ENCODE assay signal across 22 cellular contexts in the genomic region with DNA sequence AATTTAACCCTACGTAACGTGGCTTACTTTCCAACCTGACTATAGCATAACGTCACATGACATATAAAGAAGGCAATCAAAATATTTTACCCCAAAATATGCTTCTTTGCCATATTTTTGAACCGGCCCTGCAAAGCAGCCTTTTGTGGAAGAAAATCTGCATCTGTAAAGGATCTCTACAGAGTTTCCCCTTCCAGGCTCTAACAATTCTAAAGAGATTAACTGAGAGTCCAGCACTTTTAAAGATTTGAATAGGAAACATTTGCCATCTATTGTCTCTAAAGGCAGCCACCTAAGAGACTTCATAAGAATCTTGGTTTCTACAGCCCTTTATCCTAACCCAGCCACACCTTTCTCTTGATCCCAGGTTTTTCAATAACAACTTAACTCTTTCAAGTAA.
"Had no signal": no experiment of that assay in that cellular context is flagged by ENCODE, and none has a peak within 500 bp of the region (broad histone marks: within the 10 kb centered on the region; RNA-seq: fewer than 3 reads in every experiment).

No MANE protein-coding gene starts in this region.

- H3K9me3 ChIP-seq: ascending aorta, testis had no signal

- ATAC-seq: activated CD8-positive, alpha-beta memory T cell treated with anti-CD3 and anti-CD28 coated beads, Interleukin-2, amount 10 ng/mL, durations not matched to agents 7 days and 5 days; natural killer cell; sciatic nerve; stimulated activated effector memory CD8-positive, alpha-beta T cell treated with anti-CD3 and anti-CD28 coated beads, Interleukin-12 subunit alpha, Interleukin-12 subunit beta, amount 100 ng/mL, for 72 hours had no signal

- H3K4me3 ChIP-seq: ascending aorta, coronary artery, smooth muscle cell, testis had no signal

- H3K27ac Mint-ChIP-seq: activated CD4-positive, alpha-beta memory T cell treated with anti-CD3 and anti-CD28 coated beads, Interleukin-2, amount 10 ng/mL, durations not matched to agents 7 days and 5 days; activated CD8-positive, alpha-beta memory T cell treated with anti-CD3 and anti-CD28 coated beads, Interleukin-2, amount 10 ng/mL, durations not matched to agents 7 days and 5 days; activated T-helper 2 cell treated with anti-CD3 and anti-CD28 coated beads, Interferon-gamma antibody, Interleukin-2, Interleukin-4, amounts not matched to agents 10 μg/mL and 5 μg/mL and 100 μg/mL, durations not matched to agents 14 hours and 24 hours and 36 hours; natural killer cell; stimulated activated effector memory CD8-positive, alpha-beta T cell treated with anti-CD3 and anti-CD28 coated beads, Interleukin-12 subunit alpha, Interleukin-12 subunit beta, amount 100 ng/mL, for 72 hours; T-helper 2 cell treated with Interferon-gamma antibody and Interleukin-4, amounts not matched to agents 5 μg/mL and 100 μg/mL, for 36 hours; type B pancreatic cell had no signal

- DNase-seq: activated B cell treated with CpG ODN at 0.5 μM for 24 hours; activated CD4-positive, alpha-beta memory T cell treated with anti-CD3 and anti-CD28 coated beads, Interleukin-2, amount 10 ng/mL, durations not matched to agents 7 days and 5 days; activated CD4-positive, alpha-beta T cell treated with anti-CD3 and anti-CD28 coated beads for 4 hours; activated CD8-positive, alpha-beta memory T cell treated with anti-CD3 and anti-CD28 coated beads, Interleukin-2, amount 10 ng/mL, durations not matched to agents 7 days and 5 days; activated naive CD4-positive, alpha-beta T cell treated with anti-CD3 and anti-CD28 coated beads, Interleukin-2, amount 50 U/mL, for 16 hours; erythroblast; head of caudate nucleus; immature natural killer cell; mesendoderm; natural killer cell; stimulated activated CD4-positive, alpha-beta T cell treated with anti-CD3 and anti-CD28 coated beads, Interleukin-4, amount 100 ng/mL, for 24 hours; SW 1271; testis had no signal

- H3K36me3 ChIP-seq: ascending aorta had no signal

- H3K4me1 Mint-ChIP-seq: activated CD4-positive, alpha-beta memory T cell treated with anti-CD3 and anti-CD28 coated beads, Interleukin-2, amount 10 ng/mL, durations not matched to agents 7 days and 5 days had no signal

- H3K4me3 Mint-ChIP-seq: activated B cell treated with CpG ODN at 0.5 μM for 24 hours; activated CD4-positive, alpha-beta memory T cell treated with anti-CD3 and anti-CD28 coated beads, Interleukin-2, amount 10 ng/mL, durations not matched to agents 7 days and 5 days; activated CD8-positive, alpha-beta memory T cell treated with anti-CD3 and anti-CD28 coated beads, Interleukin-2, amount 10 ng/mL, durations not matched to agents 7 days and 5 days; immature natural killer cell; natural killer cell; stimulated activated effector memory CD8-positive, alpha-beta T cell treated with anti-CD3 and anti-CD28 coated beads, Interleukin-12 subunit alpha, Interleukin-12 subunit beta, amount 100 ng/mL, for 72 hours; T-helper 2 cell treated with Interferon-gamma antibody and Interleukin-4, amounts not matched to agents 5 μg/mL and 100 μg/mL, for 36 hours; type B pancreatic cell had no signal

- H3K9me3 Mint-ChIP-seq: activated B cell treated with CpG ODN at 0.5 μM for 24 hours; activated CD4-positive, alpha-beta memory T cell treated with anti-CD3 and anti-CD28 coated beads, Interleukin-2, amount 10 ng/mL, durations not matched to agents 7 days and 5 days; activated T-helper 2 cell treated with anti-CD3 and anti-CD28 coated beads, Interferon-gamma antibody, Interleukin-2, Interleukin-4, amounts not matched to agents 10 μg/mL and 5 μg/mL and 100 μg/mL, durations not matched to agents 14 hours and 24 hours and 36 hours; immature natural killer cell; natural killer cell; stimulated activated effector memory CD8-positive, alpha-beta T cell treated with anti-CD3 and anti-CD28 coated beads, Interleukin-12 subunit alpha, Interleukin-12 subunit beta, amount 100 ng/mL, for 72 hours; T-helper 2 cell treated with Interferon-gamma antibody and Interleukin-4, amounts not matched to agents 5 μg/mL and 100 μg/mL, for 36 hours; type B pancreatic cell had no signal

- H3K36me3 Mint-ChIP-seq: immature natural killer cell; natural killer cell; stimulated activated effector memory CD8-positive, alpha-beta T cell treated with anti-CD3 and anti-CD28 coated beads, Interleukin-12 subunit alpha, Interleukin-12 subunit beta, amount 100 ng/mL, for 72 hours had no signal

- H3K27me3 Mint-ChIP-seq: activated B cell treated with CpG ODN at 0.5 μM for 24 hours; activated CD4-positive, alpha-beta memory T cell treated with anti-CD3 and anti-CD28 coated beads, Interleukin-2, amount 10 ng/mL, durations not matched to agents 7 days and 5 days; activated CD8-positive, alpha-beta memory T cell treated with anti-CD3 and anti-CD28 coated beads, Interleukin-2, amount 10 ng/mL, durations not matched to agents 7 days and 5 days; type B pancreatic cell had no signal

- H3K27ac ChIP-seq: ascending aorta, coronary artery, parathyroid adenoma, testis had no signal

- H3K27me3 ChIP-seq: ascending aorta, testis had no signal
